2 cellular contexts compared by ENCODE assay signal in the genomic region with DNA sequence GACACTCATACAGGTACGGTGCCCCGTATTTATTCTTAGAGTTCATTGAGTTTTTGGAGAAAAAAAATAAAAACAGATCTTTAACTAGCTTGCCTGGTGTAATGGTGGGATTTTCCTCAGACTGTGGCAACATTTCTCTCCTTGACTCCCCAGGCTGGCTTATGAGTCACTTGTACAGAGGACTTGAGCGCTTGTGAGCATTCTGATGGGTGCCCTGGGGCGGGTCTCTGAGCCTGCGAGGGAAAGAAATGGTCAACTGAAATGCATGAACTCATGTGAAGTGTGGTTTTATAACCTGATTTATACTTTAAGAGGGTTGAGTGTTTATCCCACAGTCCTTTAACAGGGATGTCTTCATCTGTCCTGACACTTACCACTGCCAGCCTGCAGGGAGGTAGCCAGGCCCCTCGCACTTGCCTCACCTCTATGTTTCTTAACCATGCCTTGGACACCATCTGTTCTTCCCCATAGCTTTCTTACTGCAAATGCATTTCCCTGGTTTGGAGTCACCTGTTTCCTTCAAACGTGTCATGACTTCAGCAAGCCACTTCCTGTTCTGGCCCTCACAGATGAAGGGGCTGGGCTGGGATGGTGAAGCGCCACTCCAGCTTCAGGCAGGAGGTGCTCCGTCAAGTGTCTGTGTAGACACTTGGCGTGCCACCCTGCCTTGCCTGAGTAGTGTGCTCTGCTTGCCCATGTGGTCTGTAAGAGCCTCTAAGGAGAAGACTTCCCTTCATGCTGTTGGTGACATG.
TF ChIP-seq lines count a peak whose summit lies in the region.

No MANE protein-coding gene starts in this region.

TF ChIP-seq in IMR-90, 13 proteins besides CTCF, POLR2A, EP300 and RAD21 (continued from another document):
- TF ChIP-seq CEBPB (IDR thresholded peaks at IDR 0.05; ENCODE audit: low read depth, low read length) = no peak

TF ChIP-seq in SK-N-SH treated with all-trans-retinoic acid at 6 μM for 48 hours, 23 proteins besides CTCF, POLR2A, EP300 and RAD21 (continued from another document):
- no peak for TF ChIP-seq OSR1 (CRISPR knock-in tag; IDR thresholded peaks at IDR 0.05)
- no peak for TF ChIP-seq ISL1 (CRISPR knock-in tag; IDR thresholded peaks at IDR 0.05)
TF ChIP-seq in SK-N-SH treated with all-trans-retinoic acid at 6 μM for 48 hours: peak in this region for 0.
